7 cellular contexts compared by ENCODE assay signal in the genomic region with DNA sequence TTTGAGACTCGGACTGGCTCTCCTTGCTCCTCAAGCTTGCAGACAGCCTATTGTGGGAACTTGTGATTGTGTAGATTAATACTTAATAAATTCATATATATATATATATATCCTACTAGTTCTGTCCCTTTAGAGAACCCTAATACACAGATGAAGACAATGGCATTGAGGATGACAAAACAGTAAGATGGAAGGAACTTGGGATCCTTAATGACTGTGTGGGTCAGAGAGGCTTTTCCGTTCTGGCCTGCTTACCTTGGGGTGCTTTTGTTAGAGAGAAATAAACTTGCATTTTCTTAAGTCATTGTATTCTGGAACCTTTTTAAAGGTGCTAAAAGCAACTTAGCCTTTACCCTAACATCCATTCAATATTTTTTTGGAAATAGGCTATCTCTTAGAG.
"Had no signal": no experiment of that assay in that cellular context is flagged by ENCODE, and none has a peak within 500 bp of the region (broad histone marks: within the 10 kb centered on the region; RNA-seq: fewer than 3 reads in every experiment).

No MANE protein-coding gene starts in this region.

- DNase-seq: GM23248, H7, HFFc6, KG1 had no signal

- H3K9ac ChIP-seq: GM23248 had no signal

- H3K4me3 ChIP-seq: GM23248, HAP-1 had no signal

- H3K27ac ChIP-seq: GM23248, HL-60 had no signal

- ATAC-seq: HCT116 had no signal

- H3K36me3 ChIP-seq: HAP-1 had no signal

- H2AFZ ChIP-seq: GM23248 had no signal

- H3K9me3 ChIP-seq: HAP-1 had no signal
